ENCODE assay signal across 8 cellular contexts in genomic region chr1:247126165-247126564, GRCh38. TPM values are rescaled to one million over a fixed set of nuclear protein-coding genes. Genes with fewer than 3 reads are reported as not detected.
DNase-seq lines count a peak whose midpoint lies in the region; ATAC-seq, FAIRE-seq and TF ChIP-seq lines count a peak whose summit lies in the region.
"Not testable (repeated sequence)": the region's sequence is repeated elsewhere in the genome, so short reads cannot be mapped to it uniquely, and the experiment has no call there.

No MANE protein-coding gene starts in this region.

- not testable (repeated sequence) for H3K27me3 Mint-ChIP-seq in CD8-positive, alpha-beta T cell (ENCODE audit: low read depth); T-cell; naive thymus-derived CD8-positive, alpha-beta T cell

- dilution Hi-C loops in endothelial cell of umbilical vein (cut with MboI; ENCODE audit: extremely low pct_ligation_motif_present, low sequenced_read_pairs) = not testable (repeated sequence)

- peaks cover 12% of the 10 kb centered on the region for H3K36me3 Mint-ChIP-seq in CD8-positive, alpha-beta T cell
- peaks cover 12% of the 10 kb centered on the region for H3K36me3 Mint-ChIP-seq in T-cell
- H3K36me3 Mint-ChIP-seq in naive thymus-derived CD8-positive, alpha-beta T cell = peaks cover 5 to 14% (median 9%) of the 10 kb centered on the region in 3 donors

- H3K9me1 ChIP-seq in endothelial cell of umbilical vein (replicated peaks; ENCODE audit: control insufficient read depth, extremely low read depth, insufficient read depth, low read length) = not testable (repeated sequence)

- not testable (repeated sequence) for H3K27ac Mint-ChIP-seq in CD8-positive, alpha-beta T cell; T-cell; naive thymus-derived CD8-positive, alpha-beta T cell

- FAIRE-seq in endothelial cell of umbilical vein (lab: Jason Lieb, UNC) = peak; percentile 98

- TF ChIP-seq POLR2A in endothelial cell of umbilical vein (IDR thresholded peaks at IDR 0.05; ENCODE audit: low read depth, low read length) = not testable (repeated sequence)

- intact Hi-C loops in CD8-positive, alpha-beta T cell (cut with DNase I, micrococcal nuclease); endothelial cell of umbilical vein (cut with micrococcal nuclease): not testable (repeated sequence)

- not testable (repeated sequence) for DNase-seq in CD8-positive, alpha-beta T cell; T-cell; endothelial cell of umbilical vein (ENCODE audit: low read depth, low spot score); naive thymus-derived CD8-positive, alpha-beta T cell

- H3K4me1 ChIP-seq in CD8-positive, alpha-beta T cell (ENCODE audit: insufficient read depth, low read length); endothelial cell of umbilical vein (ENCODE audit: control insufficient read depth, extremely low read depth, insufficient read depth, low read length): not testable (repeated sequence)

- ATAC-seq in CD8-positive, alpha-beta T cell = peak; percentile 99
- ATAC-seq in GM18909 (IDR thresholded peaks at IDR 0.05; ENCODE audit: poor library complexity, unreplicated experiment) (peak; percentile 99), GM21515 (IDR thresholded peaks at IDR 0.05; ENCODE audit: unreplicated experiment) (peak; percentile 100), HG02852 (IDR thresholded peaks at IDR 0.05; ENCODE audit: unreplicated experiment) (peak; percentile 99), HG03280 (IDR thresholded peaks at IDR 0.05; ENCODE audit: unreplicated experiment) (peak; percentile 99), T-cell (replicated peaks in 1 of 4) (peak; percentile 99 to 100 (median 100))
- peak; percentile 96 to 99 for ATAC-seq in naive thymus-derived CD8-positive, alpha-beta T cell

- not testable (repeated sequence) for H2AFZ ChIP-seq in endothelial cell of umbilical vein (ENCODE audit: low read depth, low read length)

- H3K9me3 ChIP-seq in CD8-positive, alpha-beta T cell (ENCODE audit: low read length); endothelial cell of umbilical vein (replicated peaks; ENCODE audit: control insufficient read depth, insufficient read depth, low read length): not testable (repeated sequence)

- not testable (repeated sequence) for H3K9ac ChIP-seq in endothelial cell of umbilical vein (replicated peaks; ENCODE audit: extremely low read depth, insufficient read depth, low read length)

- H3K4me1 Mint-ChIP-seq in CD8-positive, alpha-beta T cell (ENCODE audit: low read depth); T-cell; naive thymus-derived CD8-positive, alpha-beta T cell: not testable (repeated sequence)

- H3K4me3 Mint-ChIP-seq in CD8-positive, alpha-beta T cell; T-cell; naive thymus-derived CD8-positive, alpha-beta T cell: not testable (repeated sequence)

- H3K27ac ChIP-seq in CD8-positive, alpha-beta T cell (ENCODE audit: low read depth, low read length); endothelial cell of umbilical vein (ENCODE audit: insufficient read depth, low read depth, low read length): not testable (repeated sequence)

- H4K20me1 ChIP-seq in endothelial cell of umbilical vein (replicated peaks; ENCODE audit: control insufficient read depth, extremely low read depth, insufficient read depth, low read length) = not testable (repeated sequence)

- not testable (repeated sequence) for H3K4me3 ChIP-seq in CD8-positive, alpha-beta T cell (ENCODE audit: low read depth, low read length); endothelial cell of umbilical vein (replicated peaks in 1 of 3; ENCODE audit: insufficient read depth in 1 of 3, low read depth in 1 of 3, low read length in 3 of 3)

- not testable (repeated sequence) for H3K27me3 ChIP-seq in CD8-positive, alpha-beta T cell (ENCODE audit: insufficient read depth, low read length); endothelial cell of umbilical vein (ENCODE audit: control insufficient read depth in 2 of 2, insufficient read depth in 2 of 2, low read length in 2 of 2)

- CTCF ChIA-PET in CD8-positive, alpha-beta T cell (lab: Charles Lee); T-cell (lab: Charles Lee); endothelial cell of umbilical vein (lab: Charles Lee): not testable (repeated sequence)

- H3K4me2 ChIP-seq in endothelial cell of umbilical vein (ENCODE audit: insufficient read depth, low read length) = not testable (repeated sequence)

- BruUV-seq in endothelial cell of umbilical vein (replicated peaks; lab: Mats Ljungman, UMichigan) = not testable (repeated sequence)

- TF ChIP-seq CTCF in CD8-positive, alpha-beta T cell (IDR thresholded peaks at IDR 0.05); endothelial cell of umbilical vein (IDR thresholded peaks at IDR 0.05; ENCODE audit: extremely low read depth in 1 of 2, insufficient read depth in 1 of 2, low read depth in 1 of 2, low read length in 2 of 2): not testable (repeated sequence)

- POLR2A ChIA-PET in CD8-positive, alpha-beta T cell (lab: Charles Lee); T-cell (lab: Charles Lee); endothelial cell of umbilical vein (lab: Charles Lee); naive thymus-derived CD8-positive, alpha-beta T cell (lab: Charles Lee): not testable (repeated sequence)

- not testable (repeated sequence) for H3K9me3 Mint-ChIP-seq in CD8-positive, alpha-beta T cell; T-cell
- H3K9me3 Mint-ChIP-seq in naive thymus-derived CD8-positive, alpha-beta T cell = peaks cover 0 to 32% (median 5%) of the 10 kb centered on the region in 9 donors

- not testable (repeated sequence) for H3K36me3 ChIP-seq in CD8-positive, alpha-beta T cell (ENCODE audit: insufficient read depth, low read length); endothelial cell of umbilical vein (ENCODE audit: control insufficient read depth in 2 of 2, extremely low read depth in 1 of 2, insufficient read depth in 2 of 2, low read length in 2 of 2)

- H3K79me2 ChIP-seq in endothelial cell of umbilical vein (ENCODE audit: control insufficient read depth, insufficient read depth, low read length) = not testable (repeated sequence)

RNA-seq across cellular contexts. Expression of gene ZNF669, which starts 22.0 kb away (rescaled TPM):
- total RNA-seq in CD8-positive, alpha-beta T cell = 10 to 100 TPM; 15.5 to 23.2 TPM
- 10 to 100 TPM; 11.0 to 13.7 (median 12.8) TPM for total RNA-seq in T-cell
- 7.8 and 9.7 TPM in 2 replicates for total RNA-seq in endothelial cell of umbilical vein
- 2.3 and 2.4 TPM in 2 replicates for polyA plus RNA-seq in endothelial cell of umbilical vein
- polyA plus RNA-seq in endothelial cell of umbilical vein (2011; cell fraction: cytosol; rRNA removed) = 3.3 and 3.5 TPM in 2 replicates
- polyA plus RNA-seq in endothelial cell of umbilical vein (2011; cell fraction: nucleus; rRNA removed) = 3.0 and 3.9 TPM in 2 replicates
- 3.4 and 4.3 TPM in 2 replicates for polyA plus RNA-seq in endothelial cell of umbilical vein (2012)
- polyA minus RNA-seq in endothelial cell of umbilical vein = 3.8 and 5.3 TPM in 2 replicates
- 3.4 TPM for polyA minus RNA-seq in endothelial cell of umbilical vein (2011; cell fraction: cytosol; rRNA and poly(A)+ RNA removed)
- polyA minus RNA-seq in endothelial cell of umbilical vein (2011; cell fraction: nucleus; rRNA and poly(A)+ RNA removed) = 5.1 and 6.4 TPM in 2 replicates
- total RNA-seq in naive thymus-derived CD8-positive, alpha-beta T cell = 10 to 100 TPM; 18.3 to 24.4 TPM
- polyA plus RNA-seq in naive thymus-derived CD8-positive, alpha-beta T cell = 10 to 100 TPM; 10.9 to 29.7 (median 18.2) TPM

RNA-seq across cellular contexts. Expression of gene ZNF124, which starts 45.7 kb away (rescaled TPM):
- 10 to 100 TPM; 22.4 to 23.4 TPM for total RNA-seq in CD8-positive, alpha-beta T cell
- total RNA-seq in T-cell (10 to 100 TPM; 17.0 to 22.1 (median 18.3) TPM), endothelial cell of umbilical vein (20.3 and 25.6 TPM in 2 replicates)
- 2.8 and 3.5 TPM in 2 replicates for polyA plus RNA-seq in endothelial cell of umbilical vein
- polyA plus RNA-seq in endothelial cell of umbilical vein (2011; cell fraction: cytosol; rRNA removed) = 5.9 and 6.0 TPM in 2 replicates
- 13.8 and 16.3 TPM in 2 replicates for polyA plus RNA-seq in endothelial cell of umbilical vein (2011; cell fraction: nucleus; rRNA removed)
- 6.2 and 8.5 TPM in 2 replicates for polyA plus RNA-seq in endothelial cell of umbilical vein (2012)
- 24.5 and 24.9 TPM in 2 replicates for polyA minus RNA-seq in endothelial cell of umbilical vein
- 82.1 TPM for polyA minus RNA-seq in endothelial cell of umbilical vein (2011; cell fraction: cytosol; rRNA and poly(A)+ RNA removed)
- 23.2 and 34.7 TPM in 2 replicates for polyA minus RNA-seq in endothelial cell of umbilical vein (2011; cell fraction: nucleus; rRNA and poly(A)+ RNA removed)
- total RNA-seq in naive thymus-derived CD8-positive, alpha-beta T cell = 10 to 100 TPM; 28.1 to 30.8 TPM
- polyA plus RNA-seq in naive thymus-derived CD8-positive, alpha-beta T cell = 1 to 10 TPM; 3.7 to 6.5 (median 6.1) TPM

RNA-seq across cellular contexts. Expression of gene ZNF670, which starts 47.6 kb away (rescaled TPM):
- total RNA-seq in CD8-positive, alpha-beta T cell = under 1 TPM in 1 of 2 experiments, not detected in 1; 0.17 TPM
- total RNA-seq in T-cell (1 to 10 TPM in 3 of 5 donors, under 1 TPM in 2; 0.78 to 2.5 (median 1.7) TPM), endothelial cell of umbilical vein (5.1 and 5.2 TPM in 2 replicates)
- polyA plus RNA-seq in endothelial cell of umbilical vein = 0.72 and 1.3 TPM in 2 replicates
- 2.4 and 2.5 TPM in 2 replicates for polyA plus RNA-seq in endothelial cell of umbilical vein (2011; cell fraction: cytosol; rRNA removed)
- polyA plus RNA-seq in endothelial cell of umbilical vein (2011; cell fraction: nucleus; rRNA removed) = 1.9 and 2.2 TPM in 2 replicates
- 1.9 and 3.8 TPM in 2 replicates for polyA plus RNA-seq in endothelial cell of umbilical vein (2012)
- 1.2 and 2.4 TPM in 2 replicates for polyA minus RNA-seq in endothelial cell of umbilical vein
- 1.5 TPM for polyA minus RNA-seq in endothelial cell of umbilical vein (2011; cell fraction: cytosol; rRNA and poly(A)+ RNA removed)
- polyA minus RNA-seq in endothelial cell of umbilical vein (2011; cell fraction: nucleus; rRNA and poly(A)+ RNA removed) = 2.5 and 2.7 TPM in 2 replicates
- total RNA-seq in naive thymus-derived CD8-positive, alpha-beta T cell = 1 to 10 TPM; 1.9 to 2.5 TPM
- 1 to 10 TPM in 2 of 3 donors, under 1 TPM in 1; 0.42 to 1.4 (median 1.2) TPM for polyA plus RNA-seq in naive thymus-derived CD8-positive, alpha-beta T cell
